In the genomic region with DNA sequence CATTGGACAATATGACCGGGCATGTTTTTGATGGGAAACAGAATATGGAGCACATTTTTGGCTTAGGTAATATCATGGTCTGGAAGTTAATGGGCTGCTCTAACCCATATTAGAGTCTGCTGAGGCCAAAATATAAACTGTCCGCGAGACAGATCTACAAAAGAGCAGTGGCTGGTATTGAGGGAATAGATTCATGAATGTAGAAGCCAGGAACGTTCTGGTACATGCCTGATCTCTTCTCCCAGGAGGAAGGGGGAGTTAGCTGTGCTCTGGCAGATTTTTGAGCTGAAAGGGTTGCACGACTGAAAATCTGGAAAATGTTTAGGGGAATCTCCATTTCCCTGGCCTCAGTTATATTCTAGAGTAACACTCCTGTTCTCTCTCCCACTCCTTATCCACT, we compare ENCODE assay signal across 32 cellular contexts.
"Had no signal": no experiment of that assay in that cellular context is flagged by ENCODE, and none has a peak within 500 bp of the region (broad histone marks: within the 10 kb centered on the region; RNA-seq: fewer than 3 reads in every experiment).

No MANE protein-coding gene starts in this region.

- H3K36me3 Mint-ChIP-seq: activated naive CD4-positive, alpha-beta T cell treated with anti-CD3 and anti-CD28 coated beads, Interleukin-2, amount 50 U/mL, for 24 hours; activated naive CD8-positive, alpha-beta T cell treated with anti-CD3 and anti-CD28 coated beads for 36 hours; T-cell had no signal

- H3K4me3 Mint-ChIP-seq: activated B cell treated with CpG ODN at 0.5 μM for 24 hours; activated CD8-positive, alpha-beta T cell treated with anti-CD3 and anti-CD28 coated beads for 36 hours; activated naive CD4-positive, alpha-beta T cell treated with anti-CD3 and anti-CD28 coated beads for 36 hours; activated naive CD4-positive, alpha-beta T cell treated with anti-CD3 and anti-CD28 coated beads, Interleukin-2, amount 50 U/mL, for 24 hours; activated naive CD8-positive, alpha-beta T cell treated with anti-CD3 and anti-CD28 coated beads for 36 hours; activated naive CD8-positive, alpha-beta T cell treated with anti-CD3 and anti-CD28 coated beads, Interleukin-2, amount 50 U/mL, for 24 hours; activated T-cell treated with anti-CD3 and anti-CD28 coated beads, Interleukin-2, amount 50 U/mL, for 4 hours; T-cell; T-helper 1 cell treated with Interleukin-12 subunit alpha and Interleukin-12 subunit beta and Interleukin-4 antibody, amounts not matched to agents 30 μg/mL and 1 μg/mL, for 36 hours; T-helper 2 cell treated with Interferon-gamma antibody and Interleukin-4, amounts not matched to agents 5 μg/mL and 100 μg/mL, for 36 hours had no signal

- H3K27ac Mint-ChIP-seq: activated B cell treated with CpG ODN at 0.5 μM for 24 hours; activated CD8-positive, alpha-beta T cell treated with anti-CD3 and anti-CD28 coated beads for 36 hours; activated naive CD4-positive, alpha-beta T cell treated with anti-CD3 and anti-CD28 coated beads for 36 hours; activated naive CD4-positive, alpha-beta T cell treated with anti-CD3 and anti-CD28 coated beads, Interleukin-2, amount 50 U/mL, for 24 hours; activated naive CD8-positive, alpha-beta T cell treated with anti-CD3 and anti-CD28 coated beads for 36 hours; activated naive CD8-positive, alpha-beta T cell treated with anti-CD3 and anti-CD28 coated beads, Interleukin-2, amount 50 U/mL, for 24 hours; activated T-helper 2 cell treated with anti-CD3 and anti-CD28 coated beads, Interferon-gamma antibody, Interleukin-2, Interleukin-4, amounts not matched to agents 10 μg/mL and 5 μg/mL and 100 μg/mL, durations not matched to agents 14 hours and 24 hours and 36 hours; T-cell; T-helper 1 cell treated with Interleukin-12 subunit alpha and Interleukin-12 subunit beta and Interleukin-4 antibody, amounts not matched to agents 30 μg/mL and 1 μg/mL, for 36 hours; T-helper 2 cell treated with Interferon-gamma antibody and Interleukin-4, amounts not matched to agents 5 μg/mL and 100 μg/mL, for 36 hours had no signal

- H3K36me3 ChIP-seq: adrenal gland, colonic mucosa, WERI-Rb-1 had no signal

- DNase-seq: activated B cell treated with CpG ODN at 0.5 μM for 24 hours; activated CD4-positive, alpha-beta T cell treated with anti-CD3 and anti-CD28 coated beads for 48 hours; activated CD4-positive, alpha-beta T cell treated with anti-CD3 and anti-CD28 coated beads, Interleukin-2, amount 50 U/mL, for 1 hour; activated CD4-positive, alpha-beta T cell treated with anti-CD3 and anti-CD28 coated beads, Interleukin-2, amount 50 U/mL, for 48 hours; activated CD8-positive, alpha-beta memory T cell treated with anti-CD3 and anti-CD28 coated beads for 24 hours; activated CD8-positive, alpha-beta T cell treated with anti-CD3 and anti-CD28 coated beads for 36 hours; activated effector memory CD4-positive, alpha-beta T cell treated with anti-CD3 and anti-CD28 coated beads, Interleukin-2, amount 50 U/mL, for 16 hours; activated naive CD4-positive, alpha-beta T cell treated with anti-CD3 and anti-CD28 coated beads for 36 hours; activated naive CD8-positive, alpha-beta T cell treated with anti-CD3 and anti-CD28 coated beads for 36 hours; activated naive CD8-positive, alpha-beta T cell treated with anti-CD3 and anti-CD28 coated beads, Interleukin-2, amount 50 U/mL, for 24 hours; activated T-cell treated with anti-CD3 and anti-CD28 coated beads, Interleukin-2, amount 50 U/mL, for 4 hours; adrenal gland; amygdala; aorta; body of pancreas; central memory CD4-positive, alpha-beta T cell; cerebellar nuclear complex; colonic mucosa; effector CD8-positive, alpha-beta T cell; foreskin fibroblast; SW 1271; T-cell; T1000; WERI-Rb-1 had no signal

- ATAC-seq: activated CD4-positive, CD25-positive, alpha-beta regulatory T cell treated with anti-CD3 and anti-CD28 coated beads, Interleukin-2, amount 50 U/mL, for 24 hours; activated CD8-positive, alpha-beta T cell treated with anti-CD3 and anti-CD28 coated beads for 36 hours; activated naive CD8-positive, alpha-beta T cell treated with anti-CD3 and anti-CD28 coated beads, Interleukin-2, amount 50 U/mL, for 24 hours; activated T-cell treated with anti-CD3 and anti-CD28 coated beads, Interleukin-2, amount 50 U/mL, for 4 hours; body of pancreas; esophagus mucosa; T-cell had no signal

- H3K27me3 ChIP-seq: adrenal gland, body of pancreas, colonic mucosa had no signal

- H3K27ac ChIP-seq: adrenal gland, body of pancreas, colonic mucosa, WERI-Rb-1 had no signal

- H3K9me3 ChIP-seq: adrenal gland, body of pancreas, colonic mucosa had no signal

- H3K9me3 Mint-ChIP-seq: activated B cell treated with CpG ODN at 0.5 μM for 24 hours; activated CD8-positive, alpha-beta T cell treated with anti-CD3 and anti-CD28 coated beads for 36 hours; activated naive CD4-positive, alpha-beta T cell treated with anti-CD3 and anti-CD28 coated beads for 36 hours; activated naive CD4-positive, alpha-beta T cell treated with anti-CD3 and anti-CD28 coated beads, Interleukin-2, amount 50 U/mL, for 24 hours; activated naive CD8-positive, alpha-beta T cell treated with anti-CD3 and anti-CD28 coated beads for 36 hours; activated naive CD8-positive, alpha-beta T cell treated with anti-CD3 and anti-CD28 coated beads, Interleukin-2, amount 50 U/mL, for 24 hours; activated T-cell treated with anti-CD3 and anti-CD28 coated beads, Interleukin-2, amount 50 U/mL, for 4 hours; activated T-helper 2 cell treated with anti-CD3 and anti-CD28 coated beads, Interferon-gamma antibody, Interleukin-2, Interleukin-4, amounts not matched to agents 10 μg/mL and 5 μg/mL and 100 μg/mL, durations not matched to agents 14 hours and 24 hours and 36 hours; T-cell; T-helper 1 cell treated with Interleukin-12 subunit alpha and Interleukin-12 subunit beta and Interleukin-4 antibody, amounts not matched to agents 30 μg/mL and 1 μg/mL, for 36 hours; T-helper 2 cell treated with Interferon-gamma antibody and Interleukin-4, amounts not matched to agents 5 μg/mL and 100 μg/mL, for 36 hours had no signal

- H3K4me3 ChIP-seq: adrenal gland, body of pancreas, colonic mucosa had no signal

- H3K27me3 Mint-ChIP-seq: activated CD8-positive, alpha-beta T cell treated with anti-CD3 and anti-CD28 coated beads for 36 hours; activated naive CD4-positive, alpha-beta T cell treated with anti-CD3 and anti-CD28 coated beads, Interleukin-2, amount 50 U/mL, for 24 hours; activated naive CD8-positive, alpha-beta T cell treated with anti-CD3 and anti-CD28 coated beads for 36 hours; activated naive CD8-positive, alpha-beta T cell treated with anti-CD3 and anti-CD28 coated beads, Interleukin-2, amount 50 U/mL, for 24 hours; T-cell had no signal

- H3K4me1 ChIP-seq: adrenal gland, colonic mucosa had no signal

- H3K4me1 Mint-ChIP-seq: activated naive CD4-positive, alpha-beta T cell treated with anti-CD3 and anti-CD28 coated beads, Interleukin-2, amount 50 U/mL, for 24 hours; activated naive CD8-positive, alpha-beta T cell treated with anti-CD3 and anti-CD28 coated beads for 36 hours; activated naive CD8-positive, alpha-beta T cell treated with anti-CD3 and anti-CD28 coated beads, Interleukin-2, amount 50 U/mL, for 24 hours had no signal

- FAIRE-seq: endometrium, frontal cortex had no signal
